1 cellular context compared by ENCODE assay signal in genomic region chr14:103542545-103543088, GRCh38.
A peak's percentile ranks its signal among the peaks of the same experiment; 100 is the strongest.
TF ChIP-seq lines count a peak whose summit lies in the region.

No MANE protein-coding gene starts in this region.

TF ChIP-seq in HepG2, 621 proteins besides CTCF, POLR2A, EP300 and RAD21 (continued from another document):
- TF ChIP-seq LRRFIP1 (CRISPR knock-in tag; conservative IDR thresholded peaks at IDR 0.05) (no peak), ZFP62 (CRISPR knock-in tag; IDR thresholded peaks at IDR 0.05) (no peak), SATB2 (CRISPR knock-in tag; IDR thresholded peaks at IDR 0.05) (no peak), ZNF670 (CRISPR knock-in tag; IDR thresholded peaks at IDR 0.05; ENCODE audit: borderline replicate concordance) (no peak), MXD4 (CRISPR knock-in tag; IDR thresholded peaks at IDR 0.05) (no peak)
- TF ChIP-seq, protein P1, sequence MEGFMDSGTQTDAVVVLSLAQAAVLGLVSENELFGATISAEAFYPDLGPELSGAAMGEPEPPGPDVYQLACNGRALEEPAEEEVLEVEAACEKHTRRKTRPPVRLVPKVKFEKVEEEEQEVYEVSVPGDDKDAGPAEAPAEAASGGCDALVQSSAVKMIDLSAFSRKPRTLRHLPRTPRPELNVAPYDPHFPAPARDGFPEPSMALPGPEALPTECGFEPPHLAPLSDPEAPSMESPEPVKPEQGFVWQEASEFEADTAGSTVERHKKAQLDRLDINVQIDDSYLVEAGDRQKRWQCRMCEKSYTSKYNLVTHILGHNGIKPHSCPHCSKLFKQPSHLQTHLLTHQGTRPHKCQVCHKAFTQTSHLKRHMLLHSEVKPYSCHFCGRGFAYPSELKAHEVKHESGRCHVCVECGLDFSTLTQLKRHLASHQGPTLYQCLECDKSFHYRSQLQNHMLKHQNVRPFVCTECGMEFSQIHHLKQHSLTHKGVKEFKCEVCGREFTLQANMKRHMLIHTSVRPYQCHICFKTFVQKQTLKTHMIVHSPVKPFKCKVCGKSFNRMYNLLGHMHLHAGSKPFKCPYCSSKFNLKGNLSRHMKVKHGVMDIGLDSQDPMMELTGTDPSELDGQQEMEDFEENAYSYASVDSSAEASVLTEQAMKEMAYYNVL (CRISPR knock-in tag; IDR thresholded peaks at IDR 0.05; ENCODE audit: borderline replicate concordance) = no peak
- TF ChIP-seq, protein P2, sequence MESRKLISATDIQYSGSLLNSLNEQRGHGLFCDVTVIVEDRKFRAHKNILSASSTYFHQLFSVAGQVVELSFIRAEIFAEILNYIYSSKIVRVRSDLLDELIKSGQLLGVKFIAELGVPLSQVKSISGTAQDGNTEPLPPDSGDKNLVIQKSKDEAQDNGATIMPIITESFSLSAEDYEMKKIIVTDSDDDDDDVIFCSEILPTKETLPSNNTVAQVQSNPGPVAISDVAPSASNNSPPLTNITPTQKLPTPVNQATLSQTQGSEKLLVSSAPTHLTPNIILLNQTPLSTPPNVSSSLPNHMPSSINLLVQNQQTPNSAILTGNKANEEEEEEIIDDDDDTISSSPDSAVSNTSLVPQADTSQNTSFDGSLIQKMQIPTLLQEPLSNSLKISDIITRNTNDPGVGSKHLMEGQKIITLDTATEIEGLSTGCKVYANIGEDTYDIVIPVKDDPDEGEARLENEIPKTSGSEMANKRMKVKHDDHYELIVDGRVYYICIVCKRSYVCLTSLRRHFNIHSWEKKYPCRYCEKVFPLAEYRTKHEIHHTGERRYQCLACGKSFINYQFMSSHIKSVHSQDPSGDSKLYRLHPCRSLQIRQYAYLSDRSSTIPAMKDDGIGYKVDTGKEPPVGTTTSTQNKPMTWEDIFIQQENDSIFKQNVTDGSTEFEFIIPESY (CRISPR knock-in tag; IDR thresholded peaks at IDR 0.05) = peak; percentile 31; the same call in 1 of the 2 replicates
